Comparison of ENCODE assay signal across 8 cellular contexts in genomic region chr14:34665785-34666425, GRCh38. TPM values are rescaled to one million over a fixed set of nuclear protein-coding genes. Genes with fewer than 3 reads are reported as not detected.
DNase-seq lines count a peak whose midpoint lies in the region; ATAC-seq and TF ChIP-seq lines count a peak whose summit lies in the region.

No MANE protein-coding gene starts in this region.

- H3F3A ChIP-seq in GM23248 (ENCODE audit: insufficient read depth): peaks cover 8% of the 10 kb centered on the region

- no peaks in the 10 kb centered on the region for H3K36me3 ChIP-seq in GM23248 (ENCODE audit: low read depth)

- H3K9me3 Mint-ChIP-seq in dendritic cell treated with granulocyte-macrophage colony-stimulating factor and Interleukin-4, amounts not matched to agents 40 ng/mL and 50 ng/mL, for 4 days: peaks cover 4% of the 10 kb centered on the region
- no peaks in the 10 kb centered on the region for H3K9me3 Mint-ChIP-seq in immature natural killer cell

- intact Hi-C loops in dendritic cell treated with granulocyte-macrophage colony-stimulating factor and Interleukin-4, amounts not matched to agents 40 ng/mL and 50 ng/mL, for 4 days (cut with micrococcal nuclease): loop anchor here (5.0 kb wide), 1 partner anchor 34 kb away; the partner anchor contains the start of gene SNX6

- peak overlapping the region; percentile 88 for H3K27ac Mint-ChIP-seq in dendritic cell treated with granulocyte-macrophage colony-stimulating factor and Interleukin-4, amounts not matched to agents 40 ng/mL and 50 ng/mL, for 4 days
- no peak overlapping the region for H3K27ac Mint-ChIP-seq in immature natural killer cell

- H4K20me1 ChIP-seq in GM23248 (ENCODE audit: insufficient read depth): no peaks in the 10 kb centered on the region

- no peak overlapping the region; the same call in 1 of the 2 replicates for H3K9ac ChIP-seq in GM23248

- H3K4me3 ChIP-seq in GM23248: peak overlapping the region; percentile 32

- peaks cover 22% of the 10 kb centered on the region for H3K4me1 Mint-ChIP-seq in dendritic cell treated with granulocyte-macrophage colony-stimulating factor and Interleukin-4, amounts not matched to agents 40 ng/mL and 50 ng/mL, for 4 days (ENCODE audit: low read depth)
- no peaks in the 10 kb centered on the region for H3K4me1 Mint-ChIP-seq in immature natural killer cell

- peak overlapping the region; percentile 7 for H2AFZ ChIP-seq in GM23248

- no peaks in the 10 kb centered on the region for H3K36me3 Mint-ChIP-seq in dendritic cell treated with granulocyte-macrophage colony-stimulating factor and Interleukin-4, amounts not matched to agents 40 ng/mL and 50 ng/mL, for 4 days (ENCODE audit: low read depth)
- H3K36me3 Mint-ChIP-seq in immature natural killer cell: no peaks in the 10 kb centered on the region

- WGBS in GM23248 (ENCODE audit: low coverage in 1 of 2, low lambda C conversion rate in 2 of 2, missing lambda C conversion rate in 2 of 2), 2 experiments: 2 to 8% methylated on average over 2 of the region's 2 CpGs

- H3K9me3 ChIP-seq in GM23248 (ENCODE audit: low read depth): no peaks in the 10 kb centered on the region

- TF ChIP-seq CTCF in GM20000 (IDR thresholded peaks at IDR 0.05; ENCODE audit: extremely low read depth, missing control alignments): no peak

- no peaks in the 10 kb centered on the region for H3K9me2 ChIP-seq in GM23248 (ENCODE audit: insufficient read depth)

- in situ Hi-C loops in GM23248 (cut with MboI): no loop called here

- DNase-seq in GM23248: peak; percentile 76
- peak; percentile 48 to 83 for DNase-seq in NOMO-1 (lab: John Stamatoyannopoulos, UW; ENCODE audit: unreplicated experiment in 2 of 2)
- DNase-seq in non-pigmented ciliary epithelial cell (ENCODE audit: low read depth): peak; percentile 93
- no peak for DNase-seq in GM20000 (ENCODE audit: low spot score)
- DNase-seq in immature natural killer cell: no peak

- peaks cover 16% of the 10 kb centered on the region for H3K4me1 ChIP-seq in GM23248 (ENCODE audit: insufficient read depth)

- H3K4me3 Mint-ChIP-seq in dendritic cell treated with granulocyte-macrophage colony-stimulating factor and Interleukin-4, amounts not matched to agents 40 ng/mL and 50 ng/mL, for 4 days: no peak overlapping the region
- H3K4me3 Mint-ChIP-seq in immature natural killer cell: no peak overlapping the region

- peak overlapping the region; percentile 22 for H3K27ac ChIP-seq in GM23248

- no peaks in the 10 kb centered on the region for H3K27me3 ChIP-seq in GM23248 (replicated peaks; ENCODE audit: insufficient read depth)

- no peaks in the 10 kb centered on the region for H3K79me2 ChIP-seq in GM23248 (ENCODE audit: insufficient read depth)

- peak overlapping the region; percentile 34 for H3K4me2 ChIP-seq in GM23248 (ENCODE audit: unreplicated experiment)

- no peak for ATAC-seq in GM19397 (IDR thresholded peaks at IDR 0.05; ENCODE audit: unreplicated experiment)
- no peak for ATAC-seq in HG02678 (IDR thresholded peaks at IDR 0.05; ENCODE audit: unreplicated experiment)

- H3K27me3 Mint-ChIP-seq in dendritic cell treated with granulocyte-macrophage colony-stimulating factor and Interleukin-4, amounts not matched to agents 40 ng/mL and 50 ng/mL, for 4 days: no peaks in the 10 kb centered on the region
- H3K27me3 Mint-ChIP-seq in immature natural killer cell (ENCODE audit: low read depth in 3 of 3): peaks cover 3 to 5% (median 3%) of the 10 kb centered on the region in 3 donors

RNA-seq across cellular contexts. Expression of gene SNX6, which starts 36.0 kb away (rescaled TPM):
- total RNA-seq in GM23248 (2014; rRNA removed; shearing (Covaris generic)): 213 and 287 TPM in 2 replicates
- 187 and 191 TPM in 2 replicates for polyA plus RNA-seq in GM23248 (2016; fragmentation: Nextera tagmentation; extraction: Ambion mirVana)
- polyA plus RNA-seq in immature natural killer cell: 100 to 1,000 TPM; 141 to 174 (median 149) TPM

RNA-seq across cellular contexts. Expression of gene CFL2, which starts 48.5 kb away (rescaled TPM):
- total RNA-seq in GM23248 (2014; rRNA removed; shearing (Covaris generic)): 92.2 and 103 TPM in 2 replicates
- polyA plus RNA-seq in GM23248 (2016; fragmentation: Nextera tagmentation; extraction: Ambion mirVana) (183 and 185 TPM in 2 replicates), immature natural killer cell (10 to 100 TPM in 2 of 3 donors, 1 to 10 TPM in 1; 9.2 to 16.1 (median 13.2) TPM)

Comparison
In these comparisons a context has a peak if more than half of its experiments do, and no peak if none do; other contexts are left out.
1. DNase-seq: peak in GM23248 (single experiment), NOMO-1 (2 of 2) and non-pigmented ciliary epithelial cell (single experiment); none in GM20000 (single experiment) and immature natural killer cell (0 of 3).
2. RNA of gene CFL2, which starts 48.5 kb away (polyA plus RNA-seq): 183 to 185 TPM in GM23248; 9.2 to 16.1 TPM in immature natural killer cell; every median in the first group is over 10 times any median in the second.